22 cellular contexts compared by ENCODE assay signal in the genomic region with DNA sequence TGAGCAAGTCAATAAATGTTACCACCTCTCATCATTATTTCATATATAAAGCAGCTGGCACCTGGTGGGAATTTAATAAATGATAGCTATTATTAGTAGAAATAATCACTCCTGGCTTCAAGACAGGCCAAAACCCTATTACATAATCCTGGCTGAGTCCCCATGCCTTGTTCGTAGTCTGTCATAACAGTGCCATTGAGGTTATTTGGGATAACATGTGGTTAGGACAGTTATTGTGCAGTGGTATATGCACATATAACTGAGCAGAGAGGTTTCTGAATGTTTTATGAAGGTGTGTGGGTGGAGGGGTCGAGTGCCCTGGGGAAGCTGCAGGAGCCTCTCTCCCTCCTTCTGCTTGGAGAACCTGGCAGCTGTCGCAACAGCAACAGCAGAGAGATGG.
A peak's percentile ranks its signal among the peaks of the same experiment; 100 is the strongest.
DNase-seq lines count a peak whose midpoint lies in the region; ATAC-seq, FAIRE-seq and TF ChIP-seq lines count a peak whose summit lies in the region.
"Had no signal": no experiment of that assay in that cellular context is flagged by ENCODE, and none has a peak within 500 bp of the region (broad histone marks: within the 10 kb centered on the region; RNA-seq: fewer than 3 reads in every experiment).

No MANE protein-coding gene starts in this region.

- CTCF ChIA-PET in HEK293 (lab: Yijun Ruan, JAX): interaction anchor here (0.6 to 1.4 kb wide), 4 partner anchors 24 to 351 kb away, joined by 3 to 5 read pairs (median 4); no protein-coding TSS in a partner anchor

- H3K4me1 ChIP-seq in HEK293 (ENCODE audit: control insufficient read depth, insufficient read depth, low read length) (peaks cover 3% of the 10 kb centered on the region; the same call in 1 of the 2 replicates), kidney (ENCODE audit: control insufficient read depth in 1 of 2, insufficient read depth in 1 of 2, low read depth in 1 of 2, low read length in 2 of 2) (peaks cover 0 to 2% of the 10 kb centered on the region in 2 donors)
- H3K4me1 ChIP-seq: HAP-1, SJCRH30 had no signal

- H3K9ac ChIP-seq in kidney (ENCODE audit: low read length in 2 of 2): no peak overlapping the region

- TF ChIP-seq CTCF in HEK293 (tag by site-specific recombination; IDR thresholded peaks at IDR 0.05) (no peak), kidney (IDR thresholded peaks at IDR 0.05; ENCODE audit: borderline replicate concordance, extremely low read depth, insufficient read depth) (no peak)

- intact Hi-C loops in left ventricle myocardium superior (cut with micrococcal nuclease) (no loop called here), sciatic nerve (cut with DNase I) (no loop called here), kidney (cut with DNase I) (no loop called here)

- H3K9me3 ChIP-seq in HEK293 (ENCODE audit: control insufficient read depth, insufficient read depth, low read depth, low read length) (no peaks in the 10 kb centered on the region), kidney (ENCODE audit: control insufficient read depth in 1 of 2, low read length in 2 of 2) (no peaks in the 10 kb centered on the region)
- H3K9me3 ChIP-seq: HAP-1, SJCRH30 had no signal

- H3K4me1 Mint-ChIP-seq in effector memory CD8-positive, alpha-beta T cell (ENCODE audit: low read depth in 2 of 2): no peaks in the 10 kb centered on the region
- H3K4me1 Mint-ChIP-seq: CD14-positive monocyte had no signal

- no peak overlapping the region for H3K27ac Mint-ChIP-seq in effector memory CD8-positive, alpha-beta T cell
- H3K27ac Mint-ChIP-seq: CD14-positive monocyte had no signal

- H3K36me3 Mint-ChIP-seq in effector memory CD8-positive, alpha-beta T cell (ENCODE audit: insufficient read depth): no peaks in the 10 kb centered on the region
- H3K36me3 Mint-ChIP-seq: CD14-positive monocyte had no signal

- peak; percentile 44 for ATAC-seq in left ventricle myocardium superior
- peak; percentile 79 for ATAC-seq in sciatic nerve
- no peak for ATAC-seq in effector memory CD8-positive, alpha-beta T cell (replicated peaks)
- ATAC-seq: Panc1 had no signal

- POLR2A ChIA-PET in HEK293 (lab: Yijun Ruan, JAX): no interaction called here

- no peaks in the 10 kb centered on the region for H3K36me3 ChIP-seq in HEK293 (ENCODE audit: control insufficient read depth in 2 of 2, insufficient read depth in 1 of 2, low read length in 2 of 2)
- H3K36me3 ChIP-seq in kidney (ENCODE audit: control insufficient read depth in 1 of 2, insufficient read depth in 2 of 2, low read length in 2 of 2): no peaks in the 10 kb centered on the region
- H3K36me3 ChIP-seq: HAP-1, SJCRH30 had no signal

- H3K27ac ChIP-seq in HEK293 (ENCODE audit: extremely low read depth, low read depth, low read length): no peak overlapping the region
- no peak overlapping the region for H3K27ac ChIP-seq in kidney (ENCODE audit: low read depth in 2 of 2, low read length in 2 of 2)
- H3K27ac ChIP-seq: 22Rv1, SJCRH30 had no signal

- DNase-seq in DMS 273 (lab: John Stamatoyannopoulos, UW; ENCODE audit: unreplicated experiment) (peak; percentile 26), DMS 273 treated with DMSO at 0.1 percent for 48 hours (lab: John Stamatoyannopoulos, UW) (no peak), left ventricle myocardium superior (no peak), sciatic nerve (ENCODE audit: low spot score) (no peak), NCI-H2029 (lab: John Stamatoyannopoulos, UW) (no peak), kidney (no peak)
- DNase-seq in effector memory CD8-positive, alpha-beta T cell: no peak
- DNase-seq: EL, GF-D8, KG1, NCI-H1092 treated with DMSO at 0.1 percent for 48 hours, NCI-H146, NCI-H2029 treated with DMSO at 0.1 percent for 48 hours, NCI-H524 treated with DMSO at 0.1 percent for 48 hours, NCI-H82, SJCRH30 had no signal

- no peak overlapping the region for H3K4me3 Mint-ChIP-seq in effector memory CD8-positive, alpha-beta T cell
- H3K4me3 Mint-ChIP-seq: CD14-positive monocyte had no signal

- FAIRE-seq in kidney (lab: Jason Lieb, UNC): no peak
- FAIRE-seq: HTR-8/SVneo had no signal

- H3K27me3 Mint-ChIP-seq in effector memory CD8-positive, alpha-beta T cell: peaks cover 32 to 45% of the 10 kb centered on the region in 2 donors

- H3K4me3 ChIP-seq in HEK293 (ENCODE audit: low read depth, low read length) (no peak overlapping the region), kidney (ENCODE audit: low read length in 2 of 2) (no peak overlapping the region)
- H3K4me3 ChIP-seq: HAP-1, SJCRH30 had no signal

- no peaks in the 10 kb centered on the region for H3K9me3 Mint-ChIP-seq in effector memory CD8-positive, alpha-beta T cell

TF ChIP-seq in HEK293, 187 proteins besides CTCF, POLR2A, EP300 and RAD21:
- TF ChIP-seq ZBTB1 (tag by site-specific recombination; IDR thresholded peaks at IDR 0.05) (no peak), ZNF610 (tag by site-specific recombination; IDR thresholded peaks at IDR 0.05; ENCODE audit: borderline replicate concordance) (no peak), ZNF184 (tag by site-specific recombination; IDR thresholded peaks at IDR 0.05) (no peak), ZFHX2 (tag by site-specific recombination; conservative IDR thresholded peaks at IDR 0.05) (peak; percentile 40; the same call in 1 of the 2 replicates), YY1 (tag by site-specific recombination; IDR thresholded peaks at IDR 0.05) (no peak)
